In the genomic region with DNA sequence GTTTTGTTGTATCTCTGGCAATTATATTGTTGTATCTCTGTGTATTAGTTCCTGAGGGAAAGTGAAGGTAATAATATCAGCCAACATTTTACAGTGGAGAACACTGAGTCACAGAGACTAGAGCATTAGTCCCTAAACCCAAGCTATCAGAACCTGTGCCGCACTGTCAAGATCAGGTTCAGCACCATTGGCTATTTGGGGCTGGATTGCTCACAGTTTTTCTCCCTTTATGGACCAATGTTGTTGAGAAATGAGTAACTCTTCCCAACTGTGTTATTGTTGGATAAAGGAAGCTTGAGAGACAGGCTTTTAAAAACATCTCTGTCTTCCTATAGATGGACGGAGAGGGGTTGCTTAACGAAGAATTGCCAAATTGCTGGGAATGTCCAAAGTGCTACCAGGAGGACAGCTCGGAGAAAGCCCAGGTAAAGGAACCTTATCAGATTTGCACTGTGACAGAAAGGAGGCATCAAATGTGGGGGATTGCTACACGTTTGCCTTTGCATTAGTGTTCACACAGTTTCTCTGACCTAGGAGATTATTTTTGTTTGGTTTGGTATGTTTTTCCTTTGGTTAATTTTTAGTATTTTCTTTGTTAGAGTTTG, we compare ENCODE assay signal across 16 cellular contexts. TPM values are rescaled to one million over a fixed set of nuclear protein-coding genes. Genes with fewer than 3 reads are reported as not detected.
DNase-seq lines count a peak whose midpoint lies in the region; ATAC-seq and TF ChIP-seq lines count a peak whose summit lies in the region.
"Had no signal": no experiment of that assay in that cellular context is flagged by ENCODE, and none has a peak within 500 bp of the region (broad histone marks: within the 10 kb centered on the region; RNA-seq: fewer than 3 reads in every experiment).

No MANE protein-coding gene starts in this region.

- ATAC-seq in activated naive CD4-positive, alpha-beta T cell treated with anti-CD3 and anti-CD28 coated beads, Interleukin-2, amount 50 U/mL, for 72 hours, result no peak
- no peak for ATAC-seq in lower lobe of right lung
- no peak for ATAC-seq in omental fat pad (ENCODE audit: low FRiP score)
- ATAC-seq: K562 had no signal

- H3K27ac ChIP-seq in lower lobe of right lung, result peak overlapping the region; percentile 59
- H3K27ac ChIP-seq: SJSA1 had no signal

- POLR2A ChIA-PET in MCF 10A (lab: Yijun Ruan, JAX), result interaction anchor here (0.6 to 2.0 kb wide), 4 partner anchors 9 to 192 kb away, joined by 3 to 28 read pairs (median 5); a partner anchor contains a TSS

- H3K4me1 Mint-ChIP-seq in MCF 10A (ENCODE audit: insufficient read depth, unreplicated experiment) (peaks cover 13% of the 10 kb centered on the region), type B pancreatic cell (ENCODE audit: unreplicated experiment) (peaks cover 28% of the 10 kb centered on the region)

- no peak for DNase-seq in activated naive CD4-positive, alpha-beta T cell treated with anti-CD3 and anti-CD28 coated beads, Interleukin-2, amount 50 U/mL, for 72 hours (ENCODE audit: low spot score in 2 of 2)
- DNase-seq in activated naive CD4-positive, alpha-beta T cell treated with anti-CD3 and anti-CD28 coated beads, Interleukin-2, amount 50 U/mL, for 16 hours, result no peak
- no peak for DNase-seq in MCF 10A (ENCODE audit: unreplicated experiment)
- DNase-seq in lower lobe of right lung, result no peak
- DNase-seq in type B pancreatic cell (ENCODE audit: extremely low spot score, unreplicated experiment), result no peak
- DNase-seq in omental fat pad (ENCODE audit: low spot score), result no peak
- no peak for DNase-seq in NK-92 treated with Interleukin-12 subunit alpha and Interleukin-12 subunit beta, amount 100 ng/mL, for 24 hours (lab: John Stamatoyannopoulos, UW)
- DNase-seq in DMS153 treated with DMSO at 0.1 percent for 48 hours (lab: John Stamatoyannopoulos, UW; ENCODE audit: unreplicated experiment), result no peak
- DNase-seq: activated CD4-positive, alpha-beta memory T cell treated with anti-CD3 and anti-CD28 coated beads for 36 hours; GDM1; NCI-H1105 treated with DMSO at 0.1 percent for 48 hours; nucleus accumbens; spleen had no signal

- H3K9me3 Mint-ChIP-seq in activated naive CD4-positive, alpha-beta T cell treated with anti-CD3 and anti-CD28 coated beads, Interleukin-2, amount 50 U/mL, for 72 hours, result no peaks in the 10 kb centered on the region
- H3K9me3 Mint-ChIP-seq in MCF 10A (ENCODE audit: unreplicated experiment) (no peaks in the 10 kb centered on the region), type B pancreatic cell (peaks cover 4% of the 10 kb centered on the region)
- H3K9me3 Mint-ChIP-seq: activated CD4-positive, alpha-beta memory T cell treated with anti-CD3 and anti-CD28 coated beads for 36 hours; activated T-helper 2 cell treated with anti-CD3 and anti-CD28 coated beads, Interferon-gamma antibody, Interleukin-2, Interleukin-4, amounts not matched to agents 10 μg/mL and 5 μg/mL and 100 μg/mL, durations not matched to agents 14 hours and 24 hours and 36 hours had no signal

- H3K27me3 Mint-ChIP-seq in MCF 10A (ENCODE audit: insufficient read depth, unreplicated experiment), result no peaks in the 10 kb centered on the region
- no peaks in the 10 kb centered on the region for H3K27me3 Mint-ChIP-seq in type B pancreatic cell
- H3K27me3 Mint-ChIP-seq: activated CD4-positive, alpha-beta memory T cell treated with anti-CD3 and anti-CD28 coated beads for 36 hours had no signal

- no TSS peak for BruUV-seq in MCF 10A (replicated peaks; lab: Mats Ljungman, UMichigan)

- H3K27ac Mint-ChIP-seq in activated naive CD4-positive, alpha-beta T cell treated with anti-CD3 and anti-CD28 coated beads, Interleukin-2, amount 50 U/mL, for 72 hours, result peak overlapping the region; percentile 53 to 60
- H3K27ac Mint-ChIP-seq in MCF 10A (ENCODE audit: low read depth, unreplicated experiment) (peak overlapping the region; percentile 81), type B pancreatic cell (peak overlapping the region; percentile 99)
- H3K27ac Mint-ChIP-seq: activated T-helper 2 cell treated with anti-CD3 and anti-CD28 coated beads, Interferon-gamma antibody, Interleukin-2, Interleukin-4, amounts not matched to agents 10 μg/mL and 5 μg/mL and 100 μg/mL, durations not matched to agents 14 hours and 24 hours and 36 hours had no signal

- H3K36me3 Mint-ChIP-seq in activated naive CD4-positive, alpha-beta T cell treated with anti-CD3 and anti-CD28 coated beads, Interleukin-2, amount 50 U/mL, for 72 hours, result peaks cover 41 to 61% of the 10 kb centered on the region in 2 donors
- H3K36me3 Mint-ChIP-seq in MCF 10A (ENCODE audit: insufficient read depth, unreplicated experiment) (peaks cover 100% of the 10 kb centered on the region), type B pancreatic cell (peaks cover 72% of the 10 kb centered on the region)

- H3K4me3 Mint-ChIP-seq in MCF 10A (ENCODE audit: unreplicated experiment), result peak overlapping the region; percentile 10
- peak overlapping the region; percentile 81 for H3K4me3 Mint-ChIP-seq in type B pancreatic cell
- H3K4me3 Mint-ChIP-seq: activated CD4-positive, alpha-beta memory T cell treated with anti-CD3 and anti-CD28 coated beads for 36 hours had no signal

- H3K36me3 ChIP-seq in lower lobe of right lung, result peaks cover 100% of the 10 kb centered on the region

- no peaks in the 10 kb centered on the region for H3K9me3 ChIP-seq in lower lobe of right lung
- H3K9me3 ChIP-seq: spleen had no signal

- no peaks in the 10 kb centered on the region for H3K27me3 ChIP-seq in lower lobe of right lung (ENCODE audit: low read depth)
- H3K27me3 ChIP-seq: SJSA1, spleen had no signal

- no peak overlapping the region for H3K4me3 ChIP-seq in lower lobe of right lung
- H3K4me3 ChIP-seq: K562, SJSA1, spleen had no signal

- peaks cover 30% of the 10 kb centered on the region for H3K4me1 ChIP-seq in lower lobe of right lung
- H3K4me1 ChIP-seq: SJSA1 had no signal

- CTCF ChIA-PET in MCF 10A (lab: Yijun Ruan, JAX), result interaction anchor here (0.6 to 5.7 kb wide), 5 partner anchors 10 to 334 kb away, joined by 3 to 31 read pairs (median 3); no protein-coding TSS in a partner anchor

- intact Hi-C loops in MCF 10A (cut with micrococcal nuclease), result no loop called here
- intact Hi-C loops in lower lobe of right lung (cut with DNase I), result no loop called here

- no peak for TF ChIP-seq CTCF in MCF 10A (IDR thresholded peaks at IDR 0.05; ENCODE audit: unreplicated experiment)
- no peak for TF ChIP-seq CTCF in lower lobe of right lung (IDR thresholded peaks at IDR 0.05)
- no peak for TF ChIP-seq CTCF in type B pancreatic cell (conservative IDR thresholded peaks at IDR 0.05)
- TF ChIP-seq CTCF in omental fat pad (IDR thresholded peaks at IDR 0.05), result no peak

RNA-seq across cellular contexts. Expression of a gene that starts 18.2 kb away (rescaled TPM):
- total RNA-seq in activated naive CD4-positive, alpha-beta T cell treated with anti-CD3 and anti-CD28 coated beads, Interleukin-2, amount 50 U/mL, for 72 hours, result 100 to 1,000 TPM; 289 to 376 TPM
- total RNA-seq in MCF 10A (2022) (48.1 and 50.1 TPM in 2 replicates), lower lobe of right lung (101 TPM), type B pancreatic cell (ENCODE audit: low replicate concordance) (53.1 and 62.2 TPM in 2 replicates), omental fat pad (100 to 1,000 TPM in 1 of 4 donors, 10 to 100 TPM in 3; 42.6 to 106 (median 50.7) TPM)

RNA-seq across cellular contexts. Expression of a gene that starts 41.1 kb away (rescaled TPM):
- total RNA-seq in activated naive CD4-positive, alpha-beta T cell treated with anti-CD3 and anti-CD28 coated beads, Interleukin-2, amount 50 U/mL, for 72 hours, result 100 to 1,000 TPM in 1 of 2 donors, 10 to 100 TPM in 1; 76.0 to 213 TPM
- total RNA-seq in MCF 10A (2022) (39.7 and 46.2 TPM in 2 replicates), lower lobe of right lung (66.9 TPM), type B pancreatic cell (ENCODE audit: low replicate concordance) (70.5 and 80.9 TPM in 2 replicates), omental fat pad (10 to 100 TPM; 18.6 to 78.2 (median 28.6) TPM)

RNA-seq across cellular contexts. Expression of a gene that starts 55.3 kb away (rescaled TPM):
- total RNA-seq in activated naive CD4-positive, alpha-beta T cell treated with anti-CD3 and anti-CD28 coated beads, Interleukin-2, amount 50 U/mL, for 72 hours, result 10 to 100 TPM; 11.6 to 16.5 TPM
- total RNA-seq in MCF 10A (2022), result 31.7 and 38.0 TPM in 2 replicates
- 37.7 TPM for total RNA-seq in lower lobe of right lung
- 32.0 and 40.9 TPM in 2 replicates for total RNA-seq in type B pancreatic cell (ENCODE audit: low replicate concordance)
- total RNA-seq in omental fat pad, result 10 to 100 TPM; 22.6 to 44.6 (median 28.3) TPM
